ENCODE assay signal across 10 cellular contexts in the genomic region with DNA sequence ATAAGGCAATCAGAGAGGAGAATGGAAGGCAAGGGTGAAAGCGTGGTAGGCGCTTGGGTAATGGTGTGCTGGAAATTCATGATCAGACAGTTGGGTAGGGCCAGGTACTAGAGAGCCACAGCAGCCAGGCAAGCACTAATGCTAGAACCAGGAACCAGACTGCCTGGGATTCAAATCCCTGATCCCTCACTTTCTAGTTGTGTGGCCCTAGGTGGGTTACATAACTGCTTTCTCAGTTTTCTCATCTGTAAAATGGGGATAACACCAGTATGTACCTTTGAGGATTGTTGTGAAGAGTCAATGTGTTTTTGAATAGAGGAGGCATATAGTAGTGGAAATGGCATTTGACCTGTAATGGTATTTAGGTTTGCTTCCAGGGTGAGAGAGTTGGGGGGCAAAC.
"Had no signal": no experiment of that assay in that cellular context is flagged by ENCODE, and none has a peak within 500 bp of the region (broad histone marks: within the 10 kb centered on the region; RNA-seq: fewer than 3 reads in every experiment).

No MANE protein-coding gene starts in this region.

- H3K4me2 ChIP-seq: GM23338, KMS-11 had no signal

- H2AFZ ChIP-seq: GM23338 had no signal

- H3K9ac ChIP-seq: KMS-11 had no signal

- ATAC-seq: GM23338 had no signal

- DNase-seq: H9, HCEC 1CT, HFFc6, IMR-90, KBM-7 had no signal

- FAIRE-seq: H1, H54 had no signal

- H3K4me3 ChIP-seq: GM23338 had no signal

- H3K27ac ChIP-seq: HL-60, KMS-11 had no signal
